13 cellular contexts compared by ENCODE assay signal in genomic region chr20:17761612-17762011, GRCh38.
DNase-seq lines count a peak whose midpoint lies in the region; ATAC-seq and TF ChIP-seq lines count a peak whose summit lies in the region.
"Had no signal": no experiment of that assay in that cellular context is flagged by ENCODE, and none has a peak within 500 bp of the region (broad histone marks: within the 10 kb centered on the region; RNA-seq: fewer than 3 reads in every experiment).

No MANE protein-coding gene starts in this region.

- no peak for TF ChIP-seq CTCF in RWPE2 (IDR thresholded peaks at IDR 0.05; ENCODE audit: poor library complexity, severe bottlenecking)
- no peak for TF ChIP-seq CTCF in GM10248 (IDR thresholded peaks at IDR 0.05; ENCODE audit: control extremely low read depth, extremely low read depth, low read depth, missing control alignments)

- intact Hi-C loops in Right ventricle myocardium inferior (cut with DNase I), result no loop called here

- no peak overlapping the region for H3K4me3 ChIP-seq in RWPE2 (ENCODE audit: severe bottlenecking)
- H3K4me3 ChIP-seq: body of pancreas, MG63, smooth muscle cell had no signal

- H3K27ac ChIP-seq in RWPE2 (ENCODE audit: poor library complexity, severe bottlenecking), result no peak overlapping the region
- H3K27ac ChIP-seq: WERI-Rb-1 had no signal

- no peaks in the 10 kb centered on the region for H3K36me3 ChIP-seq in RWPE2 (ENCODE audit: low read depth)
- H3K36me3 ChIP-seq: MG63, WERI-Rb-1 had no signal

- peaks cover 6% of the 10 kb centered on the region for H3K4me1 ChIP-seq in RWPE2 (ENCODE audit: insufficient read depth, poor library complexity, severe bottlenecking)

- CTCF ChIA-PET in HEK293T (lab: Yijun Ruan, JAX) (no interaction called here), GM10248 (lab: Yijun Ruan, JAX) (no interaction called here)

- H3K27me3 ChIP-seq in RWPE2 (ENCODE audit: insufficient read depth, poor library complexity, severe bottlenecking), result no peaks in the 10 kb centered on the region
- H3K27me3 ChIP-seq: body of pancreas, MG63 had no signal

- H3K9me3 ChIP-seq in RWPE2 (ENCODE audit: severe bottlenecking), result no peaks in the 10 kb centered on the region
- H3K9me3 ChIP-seq: body of pancreas, MG63 had no signal

- ATAC-seq in RWPE2 (ENCODE audit: low read depth), result peak; percentile 46; the same call in 1 of the 3 replicates
- no peak for ATAC-seq in Right ventricle myocardium inferior
- ATAC-seq: stimulated activated naive CD8-positive, alpha-beta T cell treated with anti-CD3 and anti-CD28 coated beads, Interleukin-15, amount 100 ng/mL, for 72 hours had no signal

- DNase-seq in ELF-1 (ENCODE audit: low read depth, low spot score) (peak; percentile 34), HEK293T (ENCODE audit: extremely low spot score) (peak; percentile 56), RWPE2 (ENCODE audit: low spot score) (no peak), iPS-NIHi11 (ENCODE audit: low spot score) (peak; percentile 80), SKM-1 treated with dmso at 0.1 percent for 144 hours (lab: John Stamatoyannopoulos, UW; ENCODE audit: unreplicated experiment) (no peak), GM10248 (ENCODE audit: extremely low spot score) (no peak), Right ventricle myocardium inferior (ENCODE audit: missing footprints) (no peak)
- DNase-seq: CD4-positive, alpha-beta T cell; MG63; stimulated activated naive CD8-positive, alpha-beta T cell treated with anti-CD3 and anti-CD28 coated beads, Interleukin-15, amount 100 ng/mL, for 72 hours; WERI-Rb-1 had no signal

- POLR2A ChIA-PET in HEK293T (lab: Yijun Ruan, JAX), result no interaction called here
- POLR2A ChIA-PET in GM10248 (lab: Yijun Ruan, JAX), result no interaction called here

TF ChIP-seq in HEK293T, 16 proteins besides CTCF, POLR2A, EP300 and RAD21:
- no peak for TF ChIP-seq TARDBP (IDR thresholded peaks at IDR 0.05)
TF ChIP-seq in HEK293T: peak in this region for 0.

Comparison
In these comparisons a context has a peak if more than half of its experiments do, and no peak if none do; other contexts are left out.
1. DNase-seq: peak in ELF-1 (single experiment), HEK293T (single experiment) and iPS-NIHi11 (single experiment); none in RWPE2 (single experiment), SKM-1 treated with dmso at 0.1 percent for 144 hours (single experiment), GM10248 (single experiment) and Right ventricle myocardium inferior (single experiment).